1 cellular context compared by ENCODE assay signal in the genomic region with DNA sequence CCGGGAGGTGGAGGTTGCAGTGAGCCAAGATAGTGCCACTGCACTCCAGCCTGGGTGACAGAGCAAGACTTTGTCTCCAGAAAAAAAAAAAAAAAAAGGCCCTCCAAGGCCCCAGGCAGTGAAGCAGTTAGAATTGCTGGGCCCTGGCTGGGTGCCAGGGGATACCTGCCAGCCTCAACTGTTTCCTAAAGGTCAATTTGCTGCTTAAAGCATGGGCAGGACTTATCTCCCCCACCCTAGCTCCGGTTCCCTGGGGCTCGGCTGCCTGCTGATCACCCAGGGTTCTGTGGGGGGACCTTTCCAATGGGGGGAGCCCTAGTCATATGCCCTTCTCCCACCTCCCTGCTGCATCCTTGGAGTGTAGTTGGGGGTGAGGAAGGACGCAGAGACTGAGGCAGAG.
TF ChIP-seq lines count a peak whose summit lies in the region.

No MANE protein-coding gene starts in this region.

TF ChIP-seq in IMR-90, 13 proteins besides CTCF, POLR2A, EP300 and RAD21 (continued from another document):
- no peak for TF ChIP-seq SMC3 (IDR thresholded peaks at IDR 0.05; ENCODE audit: low read depth, low read length)
- TF ChIP-seq, protein P1, sequence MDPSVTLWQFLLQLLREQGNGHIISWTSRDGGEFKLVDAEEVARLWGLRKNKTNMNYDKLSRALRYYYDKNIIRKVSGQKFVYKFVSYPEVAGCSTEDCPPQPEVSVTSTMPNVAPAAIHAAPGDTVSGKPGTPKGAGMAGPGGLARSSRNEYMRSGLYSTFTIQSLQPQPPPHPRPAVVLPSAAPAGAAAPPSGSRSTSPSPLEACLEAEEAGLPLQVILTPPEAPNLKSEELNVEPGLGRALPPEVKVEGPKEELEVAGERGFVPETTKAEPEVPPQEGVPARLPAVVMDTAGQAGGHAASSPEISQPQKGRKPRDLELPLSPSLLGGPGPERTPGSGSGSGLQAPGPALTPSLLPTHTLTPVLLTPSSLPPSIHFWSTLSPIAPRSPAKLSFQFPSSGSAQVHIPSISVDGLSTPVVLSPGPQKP (IDR thresholded peaks at IDR 0.05; ENCODE audit: borderline replicate concordance, low read depth, low read length) = no peak
- no peak for TF ChIP-seq MAZ (IDR thresholded peaks at IDR 0.05; ENCODE audit: borderline replicate concordance, low read depth, low read length)
- TF ChIP-seq BHLHE40 (IDR thresholded peaks at IDR 0.05; ENCODE audit: low read depth, low read length) = no peak
- TF ChIP-seq CEBPB (IDR thresholded peaks at IDR 0.05; ENCODE audit: low read depth, low read length) = no peak
- TF ChIP-seq NFE2L2 (IDR thresholded peaks at IDR 0.05; ENCODE audit: low read depth, low read length) = no peak
- no peak for TF ChIP-seq FOS (IDR thresholded peaks at IDR 0.05; ENCODE audit: low read depth, low read length)
- TF ChIP-seq RCOR1 (IDR thresholded peaks at IDR 0.05; ENCODE audit: insufficient replicate concordance, low read length) = no peak
- TF ChIP-seq, protein P2, sequence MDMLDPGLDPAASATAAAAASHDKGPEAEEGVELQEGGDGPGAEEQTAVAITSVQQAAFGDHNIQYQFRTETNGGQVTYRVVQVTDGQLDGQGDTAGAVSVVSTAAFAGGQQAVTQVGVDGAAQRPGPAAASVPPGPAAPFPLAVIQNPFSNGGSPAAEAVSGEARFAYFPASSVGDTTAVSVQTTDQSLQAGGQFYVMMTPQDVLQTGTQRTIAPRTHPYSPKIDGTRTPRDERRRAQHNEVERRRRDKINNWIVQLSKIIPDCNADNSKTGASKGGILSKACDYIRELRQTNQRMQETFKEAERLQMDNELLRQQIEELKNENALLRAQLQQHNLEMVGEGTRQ (IDR thresholded peaks at IDR 0.05; ENCODE audit: low read depth, low read length) = no peak
- TF ChIP-seq MXI1 (IDR thresholded peaks at IDR 0.05; ENCODE audit: borderline replicate concordance, low read depth, low read length) = no peak
